Comparison of ENCODE assay signal across 18 cellular contexts in genomic region chr5:149426931-149427330, GRCh38. TPM values are rescaled to one million over a fixed set of nuclear protein-coding genes. Genes with fewer than 3 reads are reported as not detected.
DNase-seq lines count a peak whose midpoint lies in the region; ATAC-seq, FAIRE-seq and TF ChIP-seq lines count a peak whose summit lies in the region.
"Had no signal": no experiment of that assay in that cellular context is flagged by ENCODE, and none has a peak within 500 bp of the region (broad histone marks: within the 10 kb centered on the region; RNA-seq: fewer than 3 reads in every experiment).

No MANE protein-coding gene starts in this region.

- no peaks in the 10 kb centered on the region for H3K27me3 ChIP-seq in right atrium auricular region
- H3K27me3 ChIP-seq: tibial nerve had no signal

- TF ChIP-seq CTCF in right atrium auricular region (IDR thresholded peaks at IDR 0.05), result no peak

- H3K27ac ChIP-seq in right atrium auricular region, result peak overlapping the region; percentile 90 to 97
- H3K27ac ChIP-seq: psoas muscle, RWPE1, tibial nerve had no signal

- no peak for TF ChIP-seq POLR2A in GM12891 (IDR thresholded peaks at IDR 0.05; ENCODE audit: low read depth, low read length)

- H3K4me3 ChIP-seq in right atrium auricular region, result peak overlapping the region; percentile 50 to 62
- H3K4me3 ChIP-seq: psoas muscle, tibial nerve had no signal

- H3K4me1 ChIP-seq in right atrium auricular region, result peaks cover 0 to 80% of the 10 kb centered on the region in 2 donors

- FAIRE-seq in RCC 7860 (lab: Jason Lieb, UNC) (no peak), GM12891 (lab: Jason Lieb, UNC) (no peak)
- FAIRE-seq: GM18507, HTR-8/SVneo, kidney had no signal

- no peak for ATAC-seq in GM19324 (IDR thresholded peaks at IDR 0.05; ENCODE audit: low FRiP score, unreplicated experiment)
- no peak for ATAC-seq in HG03439 (IDR thresholded peaks at IDR 0.05; ENCODE audit: unreplicated experiment)
- ATAC-seq: psoas muscle had no signal

- DNase-seq in EH (ENCODE audit: low read depth) (peak; percentile 77), RCC 7860 (ENCODE audit: low spot score) (peak; percentile 61), right atrium auricular region (ENCODE audit: low spot score) (no peak), renal cortical epithelial cell (ENCODE audit: low read depth) (peak; percentile 54), hippocampal formation (lab: John Stamatoyannopoulos, UW) (no peak), GM12891 (ENCODE audit: insufficient read length, low spot score) (no peak)
- DNase-seq: activated CD4-positive, alpha-beta T cell treated with anti-CD3 and anti-CD28 coated beads for 1 hour; activated T-cell treated with anti-CD3 and anti-CD28 coated beads for 4 hours; Calu3; kidney; NCI-H2171; psoas muscle had no signal

- H3K9me3 ChIP-seq in right atrium auricular region, result no peaks in the 10 kb centered on the region
- H3K9me3 ChIP-seq: psoas muscle, tibial nerve had no signal

- H3K36me3 ChIP-seq in right atrium auricular region, result peaks cover 65% of the 10 kb centered on the region

TF ChIP-seq in GM12891, 5 proteins besides CTCF, POLR2A, EP300 and RAD21:
- no peak for TF ChIP-seq POLR2AphosphoS5 (IDR thresholded peaks at IDR 0.05; ENCODE audit: low read depth, low read length)
- TF ChIP-seq PAX5 (IDR thresholded peaks at IDR 0.05; ENCODE audit: insufficient read depth, low read length, severe bottlenecking), result no peak
- no peak for TF ChIP-seq TAF1 (IDR thresholded peaks at IDR 0.05; ENCODE audit: low read depth, low read length)
- TF ChIP-seq SPI1 (IDR thresholded peaks at IDR 0.05; ENCODE audit: low read depth, low read length), result no peak
- no peak for TF ChIP-seq POU2F2 (IDR thresholded peaks at IDR 0.05; ENCODE audit: low read depth, low read length)
TF ChIP-seq in GM12891: peak in this region for 0.

RNA-seq across cellular contexts. Expression of gene IL17B, which starts 47.8 kb away (rescaled TPM):
- total RNA-seq in right atrium auricular region (1 to 10 TPM in 1 of 2 donors, under 1 TPM in 1; 0.83 to 2.9 TPM), renal cortical epithelial cell (not detected in 2 replicates)
- not detected for polyA plus RNA-seq in GM12891 (2012; ENCODE audit: low read depth, missing spikeins)
- total RNA-seq: Calu3 had no signal

Comparison
In these comparisons a context has a peak if more than half of its experiments do, and no peak if none do; other contexts are left out.
1. DNase-seq: peak in EH (single experiment), RCC 7860 (single experiment) and renal cortical epithelial cell (single experiment); none in right atrium auricular region (single experiment), hippocampal formation (0 of 2) and GM12891 (single experiment).